In the genomic region with DNA sequence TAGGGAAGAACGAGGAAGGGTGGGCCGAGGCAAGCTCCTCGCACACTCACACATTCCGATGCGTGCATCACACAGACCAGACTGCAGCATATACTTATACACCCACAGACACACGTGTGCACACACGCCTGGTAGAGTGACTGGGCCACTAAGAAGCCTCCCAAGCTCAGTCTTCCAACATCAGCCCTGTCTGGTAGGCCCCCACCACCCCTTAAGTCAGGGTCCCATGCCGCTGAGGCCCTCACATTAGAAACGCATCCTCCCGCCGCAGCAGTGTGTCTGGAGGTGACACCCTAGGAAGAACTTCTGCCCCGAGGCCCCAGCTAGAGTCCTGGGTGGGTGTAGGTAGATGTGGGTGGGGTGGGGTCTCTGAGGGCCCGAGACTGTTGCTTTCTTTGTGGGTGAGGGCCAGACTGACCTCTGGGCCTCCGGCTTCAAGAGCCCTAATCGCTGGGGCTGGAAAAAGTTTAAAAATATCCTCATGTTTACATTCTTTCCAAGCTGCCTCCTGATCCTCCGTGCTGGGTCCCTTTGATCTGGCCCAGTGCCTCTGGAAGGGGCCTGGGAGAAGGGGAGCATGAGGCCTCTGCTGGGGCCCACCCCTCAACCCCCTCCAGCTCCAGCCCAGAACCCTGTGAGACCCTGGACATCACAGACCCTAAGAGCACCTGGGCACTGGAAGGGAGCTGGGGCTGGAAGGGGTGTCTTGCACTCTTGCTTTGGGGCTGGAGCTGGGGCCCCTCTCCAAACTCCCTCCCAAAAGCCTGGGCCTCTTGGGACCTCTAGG, we compare ENCODE assay signal across 1 cellular context.
TF ChIP-seq lines count a peak whose summit lies in the region.

No MANE protein-coding gene starts in this region.

TF ChIP-seq in GM12891, 5 proteins besides CTCF, POLR2A, EP300 and RAD21:
- TF ChIP-seq POU2F2 (IDR thresholded peaks at IDR 0.05; ENCODE audit: low read depth, low read length) (no peak), PAX5 (IDR thresholded peaks at IDR 0.05; ENCODE audit: insufficient read depth, low read length, severe bottlenecking) (no peak), TAF1 (IDR thresholded peaks at IDR 0.05; ENCODE audit: low read depth, low read length) (no peak), POLR2AphosphoS5 (IDR thresholded peaks at IDR 0.05; ENCODE audit: low read depth, low read length) (no peak), SPI1 (IDR thresholded peaks at IDR 0.05; ENCODE audit: low read depth, low read length) (no peak)
